15 cellular contexts compared by ENCODE assay signal in the genomic region with DNA sequence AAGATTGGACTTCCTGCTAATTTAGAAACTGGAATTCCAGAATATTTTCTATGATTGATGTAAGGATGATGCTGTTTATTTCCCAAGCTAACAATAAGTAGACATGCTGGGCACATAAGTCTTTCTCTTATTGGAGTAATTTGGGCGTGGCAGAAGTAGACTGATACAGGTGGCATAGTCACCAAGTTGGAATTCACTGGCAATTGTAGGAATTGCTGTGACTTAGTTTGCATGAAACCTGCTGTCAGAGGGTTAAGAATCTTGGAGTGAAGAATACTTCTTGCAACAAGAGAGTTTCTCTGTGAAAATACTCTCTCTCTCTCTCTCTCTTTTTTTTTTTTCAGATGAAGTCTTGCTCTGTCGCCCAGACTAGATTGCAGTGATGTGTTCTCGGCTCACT.
DNase-seq lines count a peak whose midpoint lies in the region; ATAC-seq and TF ChIP-seq lines count a peak whose summit lies in the region.
"Had no signal": no experiment of that assay in that cellular context is flagged by ENCODE, and none has a peak within 500 bp of the region (broad histone marks: within the 10 kb centered on the region; RNA-seq: fewer than 3 reads in every experiment).

No MANE protein-coding gene starts in this region.

- no peaks in the 10 kb centered on the region for H4K20me1 ChIP-seq in PC-3 (ENCODE audit: low read length)

- ATAC-seq in PC-3 (peak; percentile 44; the same call in 1 of the 2 replicates), left colon (peak; percentile 29), GM18505 (IDR thresholded peaks at IDR 0.05; ENCODE audit: unreplicated experiment) (no peak)

- TF ChIP-seq CTCF in PC-3 (conservative IDR thresholded peaks at IDR 0.05; ENCODE audit: low read depth, low read length) = no peak
- no peak for TF ChIP-seq CTCF in epithelial cell of esophagus (IDR thresholded peaks at IDR 0.05; ENCODE audit: insufficient read depth, low read depth, low read length, missing control alignments)

- H2AFZ ChIP-seq in PC-3 (ENCODE audit: low read length) = no peak overlapping the region
- H2AFZ ChIP-seq: GM23248 had no signal

- no peaks in the 10 kb centered on the region for H3K36me3 ChIP-seq in PC-3 (ENCODE audit: low read depth, low read length)

- no peak overlapping the region for H3K9ac ChIP-seq in PC-3 (ENCODE audit: low read length)
- H3K9ac ChIP-seq: GM23248 had no signal

- peaks cover 32% of the 10 kb centered on the region for H3K4me1 ChIP-seq in PC-3 (ENCODE audit: insufficient read depth, low read length)

- CTCF ChIA-PET in PC-3 (lab: Charles Lee) = no interaction called here
- CTCF ChIA-PET in activated CD4-positive, alpha-beta T cell treated with anti-CD3 and anti-CD28 coated beads, Interleukin-2, amount 10 ng/mL, durations not matched to agents 7 days and 5 days (lab: Charles Lee) = no interaction called here

- no peak overlapping the region for H3K4me3 Mint-ChIP-seq in activated CD4-positive, alpha-beta T cell treated with anti-CD3 and anti-CD28 coated beads, Interleukin-2, amount 10 ng/mL, durations not matched to agents 7 days and 5 days
- H3K4me3 Mint-ChIP-seq: CD4-positive, alpha-beta memory T cell had no signal

- H3K79me2 ChIP-seq in PC-3 (ENCODE audit: low read length) = no peaks in the 10 kb centered on the region

- POLR2A ChIA-PET in PC-3 (lab: Charles Lee; ENCODE audit: unreplicated experiment) = no interaction called here
- POLR2A ChIA-PET in activated CD4-positive, alpha-beta T cell treated with anti-CD3 and anti-CD28 coated beads, Interleukin-2, amount 10 ng/mL, durations not matched to agents 7 days and 5 days (lab: Charles Lee) = no interaction called here

- H3K36me3 Mint-ChIP-seq in activated CD4-positive, alpha-beta T cell treated with anti-CD3 and anti-CD28 coated beads, Interleukin-2, amount 10 ng/mL, durations not matched to agents 7 days and 5 days (ENCODE audit: low read depth) = no peaks in the 10 kb centered on the region
- H3K36me3 Mint-ChIP-seq: CD4-positive, alpha-beta memory T cell had no signal

- H3F3A ChIP-seq in PC-3 (ENCODE audit: low read length, unreplicated experiment) = no peaks in the 10 kb centered on the region

- no peaks in the 10 kb centered on the region for H3K27me3 Mint-ChIP-seq in activated CD4-positive, alpha-beta T cell treated with anti-CD3 and anti-CD28 coated beads, Interleukin-2, amount 10 ng/mL, durations not matched to agents 7 days and 5 days

- no peak overlapping the region for H3K27ac ChIP-seq in PC-3 (ENCODE audit: low read length)
- H3K27ac ChIP-seq: GM23248 had no signal

- TF ChIP-seq POLR2A in GM18505 (IDR thresholded peaks at IDR 0.05; ENCODE audit: borderline replicate concordance, extremely low read depth, insufficient read depth, insufficient read length) = no peak

- H3K9me3 ChIP-seq in PC-3 (ENCODE audit: low read length) = no peaks in the 10 kb centered on the region

- H3K4me1 Mint-ChIP-seq in activated CD4-positive, alpha-beta T cell treated with anti-CD3 and anti-CD28 coated beads, Interleukin-2, amount 10 ng/mL, durations not matched to agents 7 days and 5 days = no peaks in the 10 kb centered on the region
- H3K4me1 Mint-ChIP-seq: CD4-positive, alpha-beta memory T cell had no signal

- H3K27me3 ChIP-seq in PC-3 (ENCODE audit: low read length) = no peaks in the 10 kb centered on the region

- H3K4me2 ChIP-seq in PC-3 (ENCODE audit: low read length) = peak overlapping the region; percentile 5; the same call in 1 of the 2 replicates

- no peak overlapping the region for H3K4me3 ChIP-seq in PC-3 (ENCODE audit: low read length)
- no peak overlapping the region for H3K4me3 ChIP-seq in epithelial cell of esophagus (ENCODE audit: low read length)
- H3K4me3 ChIP-seq: GM23248 had no signal

- no peak overlapping the region for H3K27ac Mint-ChIP-seq in activated CD4-positive, alpha-beta T cell treated with anti-CD3 and anti-CD28 coated beads, Interleukin-2, amount 10 ng/mL, durations not matched to agents 7 days and 5 days
- H3K27ac Mint-ChIP-seq: CD4-positive, alpha-beta memory T cell had no signal

- intact Hi-C loops in PC-3 (cut with micrococcal nuclease) (loop anchor here (2.0 kb wide), 1 partner anchor 50 kb away; no protein-coding TSS in a partner anchor), left colon (cut with DNase I, micrococcal nuclease) (no loop called here)

- BruUV-seq in PC-3 (replicated peaks; lab: Mats Ljungman, UMichigan) = no TSS peak

- DNase-seq in PC-3 = peak; percentile 85
- DNase-seq in epithelial cell of esophagus (ENCODE audit: low read depth) = peak; percentile 33
- DNase-seq in left colon = no peak
- DNase-seq in NCI-H187 (lab: John Stamatoyannopoulos, UW) = no peak
- DNase-seq in activated CD4-positive, alpha-beta T cell treated with anti-CD3 and anti-CD28 coated beads, Interleukin-2, amount 10 ng/mL, durations not matched to agents 7 days and 5 days = no peak
- no peak for DNase-seq in putamen (ENCODE audit: low spot score)
- DNase-seq: C1 segment of cervical spinal cord; CD4-positive, alpha-beta memory T cell; COR-L47; DMS153; DND-41; GM23248; H7; HCEC 1CT had no signal

- H3K9me3 Mint-ChIP-seq in activated CD4-positive, alpha-beta T cell treated with anti-CD3 and anti-CD28 coated beads, Interleukin-2, amount 10 ng/mL, durations not matched to agents 7 days and 5 days = no peaks in the 10 kb centered on the region

- no peaks in the 10 kb centered on the region for H3K9me2 ChIP-seq in PC-3 (replicated peaks; ENCODE audit: low read length)

Comparison
In these comparisons a context has a peak if more than half of its experiments do, and no peak if none do; other contexts are left out.
1. DNase-seq: peak in PC-3 (single experiment) and epithelial cell of esophagus (single experiment); none in left colon (0 of 2), NCI-H187 (0 of 2), activated CD4-positive, alpha-beta T cell treated with anti-CD3 and anti-CD28 coated beads, Interleukin-2, amount 10 ng/mL, durations not matched to agents 7 days and 5 days (single experiment) and putamen (single experiment).